In the genomic region with DNA sequence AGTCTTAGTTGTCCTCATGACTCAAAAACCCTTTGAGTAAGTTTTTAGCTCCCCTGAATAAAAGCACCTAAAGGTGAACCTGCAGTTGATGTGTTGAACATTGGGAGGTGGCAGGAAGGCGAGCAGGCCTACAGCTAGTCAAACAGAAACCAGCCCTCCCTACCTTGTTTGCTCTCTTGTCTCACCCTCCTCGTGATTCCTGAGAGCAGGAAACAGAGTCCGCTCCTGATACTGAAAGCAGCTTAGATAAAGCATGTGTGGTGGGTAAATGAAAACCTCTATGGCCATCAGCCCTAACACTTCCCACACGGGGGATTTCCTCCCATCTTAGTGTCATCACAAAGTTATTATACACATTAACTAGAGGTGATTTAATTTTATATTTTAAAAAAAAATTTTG, we compare ENCODE assay signal across 11 cellular contexts. TPM values are rescaled to one million over a fixed set of nuclear protein-coding genes. Genes with fewer than 3 reads are reported as not detected.
DNase-seq lines count a peak whose midpoint lies in the region; ATAC-seq and TF ChIP-seq lines count a peak whose summit lies in the region.
"Had no signal": no experiment of that assay in that cellular context is flagged by ENCODE, and none has a peak within 500 bp of the region (broad histone marks: within the 10 kb centered on the region; RNA-seq: fewer than 3 reads in every experiment).

No MANE protein-coding gene starts in this region.

- no peaks in the 10 kb centered on the region for H3K9me3 Mint-ChIP-seq in glutamatergic neuron (ENCODE audit: unreplicated experiment)

- peak; percentile 63 for ATAC-seq in GM18861 (IDR thresholded peaks at IDR 0.05; ENCODE audit: unreplicated experiment)
- peak; percentile 73 for ATAC-seq in GM21367 (IDR thresholded peaks at IDR 0.05; ENCODE audit: unreplicated experiment)
- peak; percentile 85 for ATAC-seq in HG03108 (IDR thresholded peaks at IDR 0.05; ENCODE audit: unreplicated experiment)
- ATAC-seq in left colon, result peak; percentile 93
- no peak for ATAC-seq in esophagus mucosa

- TF ChIP-seq CTCF in glutamatergic neuron (IDR thresholded peaks at IDR 0.05; ENCODE audit: partially characterized antibody, unreplicated experiment), result no peak

- no peak overlapping the region for H3K27ac Mint-ChIP-seq in glutamatergic neuron (ENCODE audit: unreplicated experiment)

- no peaks in the 10 kb centered on the region for H3K36me3 Mint-ChIP-seq in glutamatergic neuron (ENCODE audit: unreplicated experiment)

- H3K27me3 Mint-ChIP-seq in glutamatergic neuron (ENCODE audit: unreplicated experiment), result no peaks in the 10 kb centered on the region

- H3K4me3 Mint-ChIP-seq in glutamatergic neuron (ENCODE audit: unreplicated experiment), result no peak overlapping the region

- DNase-seq in left colon (peak in 1 of 2 donors; percentile 30), glutamatergic neuron (no peak), COR-L47 (lab: John Stamatoyannopoulos, UW) (no peak)
- DNase-seq: activated T-cell treated with anti-CD3 and anti-CD28 coated beads for 4 hours, Right ventricle myocardium superior, testis had no signal

- no peaks in the 10 kb centered on the region for H3K4me1 Mint-ChIP-seq in glutamatergic neuron (ENCODE audit: low read depth, unreplicated experiment)

- intact Hi-C loops in left colon (cut with DNase I, micrococcal nuclease), result no loop called here

RNA-seq across cellular contexts. Expression of gene CLDN18, which starts 21.8 kb away (rescaled TPM):
- not detected for total RNA-seq in left colon
- total RNA-seq in glutamatergic neuron (ENCODE audit: unreplicated experiment), result not detected
- not detected for total RNA-seq in esophagus mucosa
- total RNA-seq: MCF 10A, Right ventricle myocardium superior had no signal
